8 cellular contexts compared by ENCODE assay signal in the genomic region with DNA sequence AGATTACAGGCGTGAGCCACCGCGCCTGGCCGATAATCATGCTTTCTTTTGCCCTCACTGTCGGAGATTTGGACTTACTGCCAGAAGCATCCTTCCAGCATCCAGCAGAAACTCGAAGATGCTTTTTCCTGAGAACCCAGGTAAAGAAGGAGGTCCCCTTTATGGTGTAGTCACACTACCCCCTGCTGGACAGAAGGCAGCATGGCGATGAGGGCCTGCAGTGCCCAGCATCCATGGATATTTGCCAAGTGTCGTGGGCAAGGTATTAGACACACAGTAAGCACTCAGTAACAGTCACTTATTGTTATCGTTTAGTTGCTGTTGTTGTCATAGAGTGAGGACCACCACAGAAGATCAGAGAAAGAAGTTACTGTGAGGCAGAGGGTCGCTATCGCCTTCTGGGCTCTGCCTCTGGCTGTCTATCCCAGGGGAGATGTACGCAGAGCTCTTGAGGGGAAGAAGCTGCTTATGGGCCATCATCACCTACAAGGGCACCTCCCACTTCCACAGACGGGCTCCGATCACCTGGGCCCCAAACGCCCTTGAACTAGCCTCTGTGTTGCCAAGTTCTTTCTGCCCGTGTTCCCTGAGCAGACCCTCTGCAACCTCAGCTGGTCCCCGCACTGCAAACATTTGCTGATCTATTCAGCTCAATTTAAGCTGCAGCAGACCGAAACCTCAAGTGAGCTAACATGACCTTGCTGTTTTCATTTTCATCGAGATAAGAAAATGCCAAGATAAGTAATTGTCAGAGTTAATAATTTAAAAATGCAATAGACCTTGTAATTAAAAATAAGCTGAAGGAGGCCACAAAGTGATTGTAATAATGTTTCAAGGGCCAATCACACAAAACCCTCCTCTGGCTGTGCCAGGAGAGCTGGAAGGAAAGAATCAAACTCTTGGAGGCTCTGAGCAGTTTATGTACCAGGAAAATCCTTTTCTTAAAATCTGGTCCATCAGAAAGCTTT. TPM values are rescaled to one million over a fixed set of nuclear protein-coding genes. Genes with fewer than 3 reads are reported as not detected.
DNase-seq lines count a peak whose midpoint lies in the region; ATAC-seq and TF ChIP-seq lines count a peak whose summit lies in the region.

No MANE protein-coding gene starts in this region.

- H3K36me3 Mint-ChIP-seq in naive B cell: peaks cover 0 to 3% of the 10 kb centered on the region in 2 donors

- H3K27me3 ChIP-seq in esophagus muscularis mucosa: no peaks in the 10 kb centered on the region

- 68% methylated on average over 19 of the region's 19 CpGs for WGBS in esophagus muscularis mucosa

- peak overlapping the region in 2 of 8 donors; percentile 52 to 64 for H3K4me3 Mint-ChIP-seq in naive B cell

- H3K27ac Mint-ChIP-seq in naive B cell: peak overlapping the region in 3 of 6 donors; percentile 12 to 90 (median 19)

- peaks cover 31 to 43% (median 34%) of the 10 kb centered on the region in 3 donors for H3K4me1 Mint-ChIP-seq in naive B cell

- TF ChIP-seq POLR2A in esophagus muscularis mucosa (IDR thresholded peaks at IDR 0.05; ENCODE audit: low read depth) (no peak), GM18505 (IDR thresholded peaks at IDR 0.05; ENCODE audit: borderline replicate concordance, extremely low read depth, insufficient read depth, insufficient read length) (no peak)

- TF ChIP-seq CTCF in GM12865 (IDR thresholded peaks at IDR 0.05; ENCODE audit: insufficient read depth, low read depth, low read length, missing control alignments): peak; percentile 77
- TF ChIP-seq CTCF in WI38 (IDR thresholded peaks at IDR 0.05; ENCODE audit: low read depth, low read length): peak; percentile 66
- peak in 2 of 3 experiments; percentile 24 to 41 for TF ChIP-seq CTCF in esophagus muscularis mucosa (IDR thresholded peaks at IDR 0.05)

- ATAC-seq in naive B cell (ENCODE audit: low read depth in 2 of 2) (peak; percentile 62 to 79), GM18505 (IDR thresholded peaks at IDR 0.05; ENCODE audit: unreplicated experiment) (no peak)

- intact Hi-C loops in esophagus muscularis mucosa (cut with DNase I): no loop called here

- peaks cover 0 to 8% (median 5%) of the 10 kb centered on the region in 4 donors for H3K4me1 ChIP-seq in esophagus muscularis mucosa

- no peak for TF ChIP-seq EP300 in esophagus muscularis mucosa (IDR thresholded peaks at IDR 0.05)

- H3K27ac ChIP-seq in esophagus muscularis mucosa (replicated peaks in 1 of 4): no peak overlapping the region

- H3K4me3 ChIP-seq in GM12865 (ENCODE audit: low read depth, low read length): no peak overlapping the region
- H3K4me3 ChIP-seq in WI38 (ENCODE audit: low read depth, low read length): no peak overlapping the region
- H3K4me3 ChIP-seq in esophagus muscularis mucosa: no peak overlapping the region

- no peaks in the 10 kb centered on the region for H3K9me3 ChIP-seq in esophagus muscularis mucosa

- H3K9me3 Mint-ChIP-seq in naive B cell: peaks cover 0 to 8% (median 0%) of the 10 kb centered on the region in 7 donors

- H3K36me3 ChIP-seq in esophagus muscularis mucosa: no peaks in the 10 kb centered on the region

- peak; percentile 60 for DNase-seq in A172 (ENCODE audit: low spot score)
- DNase-seq in GM12865 (ENCODE audit: low read depth): peak; percentile 75
- DNase-seq in NCI-H1105 treated with DMSO at 0.1 percent for 48 hours (lab: John Stamatoyannopoulos, UW): peak; percentile 38
- DNase-seq in esophagus muscularis mucosa (ENCODE audit: extremely low spot score): no peak
- peak; percentile 56 for DNase-seq in naive B cell
- no peak for DNase-seq in NK-92 treated with Interleukin-12 subunit alpha and Interleukin-12 subunit beta, amount 100 ng/mL, for 24 hours (lab: John Stamatoyannopoulos, UW)

- no peaks in the 10 kb centered on the region for H3K27me3 Mint-ChIP-seq in naive B cell

RNA-seq across cellular contexts. Expression of a gene that starts 23.9 kb away (rescaled TPM):
- 178 and 190 TPM in 2 replicates for total RNA-seq in A172 (2014; rRNA removed; shearing (Covaris generic))
- 10 to 100 TPM; 20.3 to 26.1 (median 22.2) TPM for total RNA-seq in esophagus muscularis mucosa
- polyA plus RNA-seq in naive B cell (ENCODE audit: low read depth in 6 of 6): 10 to 100 TPM; 37.2 to 44.3 (median 41.2) TPM

Comparison
In these comparisons a context has a peak if more than half of its experiments do, and no peak if none do; other contexts are left out.
1. DNase-seq: peak in A172 (single experiment), GM12865 (single experiment), NCI-H1105 treated with DMSO at 0.1 percent for 48 hours (single experiment) and naive B cell (single experiment); none in esophagus muscularis mucosa (single experiment) and NK-92 treated with Interleukin-12 subunit alpha and Interleukin-12 subunit beta, amount 100 ng/mL, for 24 hours (single experiment).
2. Peak in every context shown above with its lines, with median percentiles within 50 percentile points of each other: CTCF ChIP-seq.